Comparison of ENCODE assay signal across 8 cellular contexts in the genomic region with DNA sequence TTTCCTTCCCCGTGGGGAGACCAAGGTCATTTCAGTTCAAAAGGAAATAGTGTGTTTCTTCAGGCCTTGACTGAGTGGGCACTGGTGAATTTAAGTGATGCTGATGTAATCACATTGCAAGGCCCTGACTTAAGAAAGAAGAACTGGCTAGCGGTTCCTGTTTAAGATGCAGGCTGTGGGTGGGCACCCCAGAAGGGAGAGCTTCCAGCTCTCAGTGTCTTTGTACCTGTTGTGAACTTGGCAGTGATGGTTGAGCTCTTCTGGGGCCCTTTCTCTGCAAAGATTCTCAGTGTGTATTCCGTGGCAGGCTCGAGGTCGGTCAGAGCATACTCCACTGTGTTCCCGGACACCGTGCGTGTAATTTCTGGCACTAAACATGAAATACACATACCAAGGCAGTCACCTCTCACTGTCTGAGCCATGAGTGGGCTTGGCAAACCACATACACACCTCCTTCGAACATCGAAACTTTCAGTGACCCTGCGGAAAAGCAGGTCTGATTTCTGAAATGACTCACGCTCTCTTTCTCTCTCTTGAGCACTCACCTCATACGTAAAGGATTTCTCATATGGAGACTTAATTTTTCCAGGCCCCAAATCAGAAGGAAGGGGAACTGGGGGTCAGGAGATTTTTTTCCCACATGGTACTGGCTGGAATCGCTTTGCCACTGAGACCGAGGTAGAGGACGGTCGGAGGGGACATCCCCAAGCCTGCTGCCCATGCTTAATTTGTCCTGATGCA.
DNase-seq lines count a peak whose midpoint lies in the region; ATAC-seq and TF ChIP-seq lines count a peak whose summit lies in the region.

No MANE protein-coding gene starts in this region.

- peaks cover 8% of the 10 kb centered on the region for H3K4me1 Mint-ChIP-seq in activated B cell treated with CpG ODN at 0.5 μM for 24 hours
- peaks cover 9 to 13% of the 10 kb centered on the region in 2 donors for H3K4me1 Mint-ChIP-seq in stimulated activated naive B cell treated with anti-CD40 and anti-IgM and Interleukin-4, amounts not matched to agents 10 μg/mL and 1 μg/mL and 100 μg/mL, for 72 hours
- H3K4me1 Mint-ChIP-seq in CD8-positive, alpha-beta T cell (ENCODE audit: low read depth), result peaks cover 7% of the 10 kb centered on the region

- ATAC-seq in GM18909 (IDR thresholded peaks at IDR 0.05; ENCODE audit: poor library complexity, unreplicated experiment) (peak; percentile 87), HG03095 (IDR thresholded peaks at IDR 0.05; ENCODE audit: unreplicated experiment) (peak; percentile 95), activated B cell treated with CpG ODN at 0.5 μM for 24 hours (ENCODE audit: low read depth) (peak; percentile 56), foreskin keratinocyte (peak; percentile 21)
- ATAC-seq in stimulated activated naive B cell treated with anti-CD40 and anti-IgM and Interleukin-4, amounts not matched to agents 10 μg/mL and 1 μg/mL and 100 μg/mL, for 72 hours (replicated peaks), result peak; percentile 81 to 82
- ATAC-seq in CD8-positive, alpha-beta T cell, result no peak

- H3K27me3 ChIP-seq in foreskin keratinocyte, result no peaks in the 10 kb centered on the region
- no peaks in the 10 kb centered on the region for H3K27me3 ChIP-seq in CD8-positive, alpha-beta T cell (ENCODE audit: insufficient read depth, low read length)
- no peaks in the 10 kb centered on the region for H3K27me3 ChIP-seq in testis

- H3K4me3 Mint-ChIP-seq in activated B cell treated with CpG ODN at 0.5 μM for 24 hours, result peak overlapping the region; percentile 2
- peak overlapping the region in 1 of 2 donors; percentile 17 for H3K4me3 Mint-ChIP-seq in stimulated activated naive B cell treated with anti-CD40 and anti-IgM and Interleukin-4, amounts not matched to agents 10 μg/mL and 1 μg/mL and 100 μg/mL, for 72 hours
- no peak overlapping the region for H3K4me3 Mint-ChIP-seq in CD8-positive, alpha-beta T cell

- no peaks in the 10 kb centered on the region for H3K36me3 ChIP-seq in CD8-positive, alpha-beta T cell (ENCODE audit: insufficient read depth, low read length)
- H3K36me3 ChIP-seq in testis (ENCODE audit: low read depth, missing control alignments), result no peaks in the 10 kb centered on the region

- H3K4me1 ChIP-seq in foreskin keratinocyte, result peaks cover 12% of the 10 kb centered on the region
- H3K4me1 ChIP-seq in CD8-positive, alpha-beta T cell (ENCODE audit: insufficient read depth, low read length), result no peaks in the 10 kb centered on the region
- no peaks in the 10 kb centered on the region for H3K4me1 ChIP-seq in testis

- H3K27me3 Mint-ChIP-seq in activated B cell treated with CpG ODN at 0.5 μM for 24 hours, result peaks cover 5% of the 10 kb centered on the region
- peaks cover 28 to 44% of the 10 kb centered on the region in 2 donors for H3K27me3 Mint-ChIP-seq in stimulated activated naive B cell treated with anti-CD40 and anti-IgM and Interleukin-4, amounts not matched to agents 10 μg/mL and 1 μg/mL and 100 μg/mL, for 72 hours
- H3K27me3 Mint-ChIP-seq in CD8-positive, alpha-beta T cell (ENCODE audit: low read depth), result peaks cover 4% of the 10 kb centered on the region

- no peaks in the 10 kb centered on the region for H3K9me3 ChIP-seq in CD8-positive, alpha-beta T cell (ENCODE audit: low read length)
- no peaks in the 10 kb centered on the region for H3K9me3 ChIP-seq in testis

- TF ChIP-seq CTCF in activated B cell treated with CpG ODN at 0.5 μM for 24 hours (IDR thresholded peaks at IDR 0.05), result no peak
- TF ChIP-seq CTCF in foreskin keratinocyte (conservative IDR thresholded peaks at IDR 0.05), result no peak
- TF ChIP-seq CTCF in CD8-positive, alpha-beta T cell (IDR thresholded peaks at IDR 0.05), result no peak
- TF ChIP-seq CTCF in testis (IDR thresholded peaks at IDR 0.05), result no peak

- H3K27ac Mint-ChIP-seq in activated B cell treated with CpG ODN at 0.5 μM for 24 hours, result peak overlapping the region; percentile 8
- H3K27ac Mint-ChIP-seq in stimulated activated naive B cell treated with anti-CD40 and anti-IgM and Interleukin-4, amounts not matched to agents 10 μg/mL and 1 μg/mL and 100 μg/mL, for 72 hours, result peak overlapping the region; percentile 85
- H3K27ac Mint-ChIP-seq in CD8-positive, alpha-beta T cell, result no peak overlapping the region

- POLR2A ChIA-PET in activated B cell treated with CpG ODN at 0.5 μM for 24 hours (lab: Charles Lee), result no interaction called here
- POLR2A ChIA-PET in CD8-positive, alpha-beta T cell (lab: Charles Lee), result no interaction called here

- H3K9me3 Mint-ChIP-seq in activated B cell treated with CpG ODN at 0.5 μM for 24 hours, result no peaks in the 10 kb centered on the region
- H3K9me3 Mint-ChIP-seq in stimulated activated naive B cell treated with anti-CD40 and anti-IgM and Interleukin-4, amounts not matched to agents 10 μg/mL and 1 μg/mL and 100 μg/mL, for 72 hours, result no peaks in the 10 kb centered on the region
- no peaks in the 10 kb centered on the region for H3K9me3 Mint-ChIP-seq in CD8-positive, alpha-beta T cell

- H3K27ac ChIP-seq in foreskin keratinocyte, result peak overlapping the region; percentile 79
- H3K27ac ChIP-seq in CD8-positive, alpha-beta T cell (ENCODE audit: low read depth, low read length), result no peak overlapping the region
- no peak overlapping the region for H3K27ac ChIP-seq in testis

- CTCF ChIA-PET in activated B cell treated with CpG ODN at 0.5 μM for 24 hours (lab: Charles Lee), result no interaction called here
- CTCF ChIA-PET in CD8-positive, alpha-beta T cell (lab: Charles Lee), result interaction anchor here (0.7 kb wide), 1 partner anchor 312 kb away, joined by 3 read pairs; no protein-coding TSS in a partner anchor

- TF ChIP-seq POLR2A in testis (IDR thresholded peaks at IDR 0.05), result no peak

- DNase-seq in AG08395 (ENCODE audit: low spot score), result peak; percentile 60
- no peak for DNase-seq in activated B cell treated with CpG ODN at 0.5 μM for 24 hours
- DNase-seq in foreskin keratinocyte, result peak; percentile 48 to 90
- DNase-seq in stimulated activated naive B cell treated with anti-CD40 and anti-IgM and Interleukin-4, amounts not matched to agents 10 μg/mL and 1 μg/mL and 100 μg/mL, for 72 hours, result peak; percentile 44
- DNase-seq in CD8-positive, alpha-beta T cell, result no peak
- no peak for DNase-seq in testis

- WGBS in testis, 2 donors, result 74 to 77% methylated on average over 17 of the region's 17 CpGs

- H3K36me3 Mint-ChIP-seq in activated B cell treated with CpG ODN at 0.5 μM for 24 hours (ENCODE audit: low read depth), result no peaks in the 10 kb centered on the region
- no peaks in the 10 kb centered on the region for H3K36me3 Mint-ChIP-seq in stimulated activated naive B cell treated with anti-CD40 and anti-IgM and Interleukin-4, amounts not matched to agents 10 μg/mL and 1 μg/mL and 100 μg/mL, for 72 hours
- H3K36me3 Mint-ChIP-seq in CD8-positive, alpha-beta T cell, result no peaks in the 10 kb centered on the region

- intact Hi-C loops in activated B cell treated with CpG ODN at 0.5 μM for 24 hours (cut with micrococcal nuclease) (no loop called here), testis (cut with DNase I; ENCODE audit: low total_unique reads) (no loop called here)
- intact Hi-C loops in CD8-positive, alpha-beta T cell (cut with DNase I, micrococcal nuclease), result no loop called here

- H3K4me3 ChIP-seq in CD8-positive, alpha-beta T cell (ENCODE audit: low read depth, low read length), result no peak overlapping the region
- H3K4me3 ChIP-seq in testis, result no peak overlapping the region

Comparison
In these comparisons a context has a peak if more than half of its experiments do, and no peak if none do; other contexts are left out.
1. DNase-seq: peak in AG08395 (single experiment), foreskin keratinocyte (2 of 2) and stimulated activated naive B cell treated with anti-CD40 and anti-IgM and Interleukin-4, amounts not matched to agents 10 μg/mL and 1 μg/mL and 100 μg/mL, for 72 hours (single experiment); none in activated B cell treated with CpG ODN at 0.5 μM for 24 hours (single experiment), CD8-positive, alpha-beta T cell (0 of 7) and testis (single experiment).